6 cellular contexts compared by ENCODE assay signal in the genomic region with DNA sequence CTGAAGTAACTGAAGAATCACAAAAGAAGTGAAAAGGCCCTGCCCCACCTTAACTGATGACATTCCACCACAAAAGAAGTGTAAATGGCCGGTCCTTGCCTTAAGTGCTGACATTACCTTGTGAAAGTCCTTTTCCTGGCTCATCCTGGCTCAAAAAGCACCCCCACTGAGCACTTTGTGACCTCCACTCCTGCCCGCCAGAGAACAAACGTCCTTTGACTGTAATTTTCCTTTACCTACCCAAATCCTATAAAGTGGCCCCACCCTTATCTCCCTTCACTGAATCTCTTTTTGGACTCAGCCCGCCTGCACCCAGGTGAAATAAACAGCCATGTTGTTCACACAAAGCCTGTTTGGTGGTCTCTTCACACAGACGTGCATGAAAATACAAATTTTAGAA.
DNase-seq lines count a peak whose midpoint lies in the region; FAIRE-seq and TF ChIP-seq lines count a peak whose summit lies in the region.
"Not testable (repeated sequence)": the region's sequence is repeated elsewhere in the genome, so short reads cannot be mapped to it uniquely, and the experiment has no call there.

No MANE protein-coding gene starts in this region.

- TF ChIP-seq RAD21 in H1 (IDR thresholded peaks at IDR 0.05 in 1 of 2, conservative IDR thresholded peaks at IDR 0.05 in 1 of 2; ENCODE audit: low read depth in 2 of 2, low read length in 2 of 2) = not testable (repeated sequence)

- H3K9me3 ChIP-seq in H9 (ENCODE audit: control insufficient read depth, low read depth, low read length); HUES64 (ENCODE audit: insufficient read depth, low read depth, low read length); H1 (ENCODE audit: insufficient read depth in 2 of 2, low read depth in 1 of 2, low read length in 1 of 2); iPS DF 6.9 (ENCODE audit: control insufficient read depth, insufficient read depth, low read length); iPS-18c (ENCODE audit: control insufficient read depth, insufficient read depth, low read length): not testable (repeated sequence)

- not testable (repeated sequence) for H3K27me3 ChIP-seq in H9 (ENCODE audit: insufficient read depth, low read length); HUES64 (ENCODE audit: insufficient read depth, low read length); H1 (replicated peaks in 1 of 4; ENCODE audit: control insufficient read depth in 3 of 4, extremely low read depth in 1 of 4, insufficient read depth in 3 of 4, low read length in 3 of 4); iPS DF 6.9 (ENCODE audit: control insufficient read depth, insufficient read depth, low read length)

- CTCF ChIA-PET in H1 (lab: Charles Lee; ENCODE audit: partially characterized antibody) = not testable (repeated sequence)

- not testable (repeated sequence) for H3K4ac ChIP-seq in H9 (ENCODE audit: low read depth, low read length)
- H3K4ac ChIP-seq in H1 (replicated peaks; ENCODE audit: insufficient read length, low read depth, low read length) = peak overlapping the region; percentile 90

- no CpG with 5 or more reads among the region's 5 CpGs for WGBS in H9 (ENCODE audit: extremely low coverage, insufficient read length, low lambda C conversion rate)
- WGBS in HUES64 = 3% methylated on average over 4 of the region's 5 CpGs
- WGBS in H1 (ENCODE audit: extremely low coverage in 1 of 2, insufficient coverage in 1 of 2, insufficient read length in 1 of 2, insufficient replicate concordance in 2 of 2, low coverage in 1 of 2, low lambda C conversion rate in 2 of 2, missing lambda C conversion rate in 1 of 2), 2 experiments = 3% methylated on average over 4 of the region's 5 CpGs; no CpG with 5 or more reads in 1 of the 2 experiments
- WGBS in iPS DF 6.9 (ENCODE audit: insufficient coverage, insufficient read length) = no CpG with 5 or more reads among the region's 5 CpGs

- H3K27ac ChIP-seq in H9 (ENCODE audit: insufficient read length, low read depth, low read length) (peak overlapping the region; percentile 41), HUES64 (ENCODE audit: low read depth, low read length) (peak overlapping the region; percentile 93), H1 (ENCODE audit: low read depth, low read length) (peak overlapping the region; percentile 43; the same call in 1 of the 2 replicates), iPS DF 6.9 (ENCODE audit: low read length) (peak overlapping the region; percentile 22)

- not testable (repeated sequence) for H3K23me2 ChIP-seq in H9 (ENCODE audit: insufficient read length, low read depth, low read length, poor library complexity, severe bottlenecking); H1 (ENCODE audit: low read depth, low read length)

- H2BK120ac ChIP-seq in H9 (ENCODE audit: low read depth, low read length, poor library complexity, severe bottlenecking) = not testable (repeated sequence)
- peak overlapping the region; percentile 98 for H2BK120ac ChIP-seq in H1 (replicated peaks; ENCODE audit: low read depth, low read length)

- not testable (repeated sequence) for TF ChIP-seq CTCF in H9 (conservative IDR thresholded peaks at IDR 0.05); H1 (IDR thresholded peaks at IDR 0.05; ENCODE audit: control extremely low read depth in 1 of 3, insufficient read depth in 1 of 3, low read depth in 1 of 3, low read length in 3 of 3)

- H4K5ac ChIP-seq in H9 (ENCODE audit: insufficient read length, low read depth, low read length) = not testable (repeated sequence)
- peak overlapping the region; percentile 88 for H4K5ac ChIP-seq in H1 (ENCODE audit: insufficient read length, low read depth, low read length)

- H3T11ph ChIP-seq in H9 (ENCODE audit: low read length) = not testable (repeated sequence)

- H3K9ac ChIP-seq in H9 (ENCODE audit: extremely low read depth, insufficient read length, low read length) = peak overlapping the region; percentile 49
- peak overlapping the region; percentile 69 for H3K9ac ChIP-seq in HUES64 (ENCODE audit: low read depth, low read length)
- not testable (repeated sequence) for H3K9ac ChIP-seq in H1 (replicated peaks in 1 of 4; ENCODE audit: extremely low read depth in 1 of 4, low read depth in 3 of 4, low read length in 3 of 4)

- FAIRE-seq in H1 (lab: Jason Lieb, UNC) = peak; percentile 36

- TF ChIP-seq EP300 in H1 (IDR thresholded peaks at IDR 0.05; ENCODE audit: borderline replicate concordance in 1 of 2, low read depth in 2 of 2, low read length in 2 of 2) = not testable (repeated sequence)

- H3K4me2 ChIP-seq in H9 (ENCODE audit: insufficient read depth, insufficient read length, low read length) (peak overlapping the region; percentile 92), H1 (ENCODE audit: insufficient read depth in 1 of 2, low read depth in 2 of 2, low read length in 2 of 2) (peak overlapping the region; percentile 41 to 78)

- H3K23ac ChIP-seq in H9 (ENCODE audit: insufficient read length, low read depth, low read length); H1 (ENCODE audit: insufficient read length): not testable (repeated sequence)

- not testable (repeated sequence) for TF ChIP-seq POLR2A in H1 (IDR thresholded peaks at IDR 0.05; ENCODE audit: control extremely low read depth in 1 of 2, low read depth in 2 of 2, low read length in 2 of 2)

- not testable (repeated sequence) for H4K8ac ChIP-seq in H9 (replicated peaks; ENCODE audit: insufficient read length, low read depth, low read length); H1 (ENCODE audit: extremely low read depth, insufficient read depth, low read length)

- not testable (repeated sequence) for H3K18ac ChIP-seq in H9 (ENCODE audit: insufficient read length, low read depth, low read length)
- peak overlapping the region; percentile 41; the same call in 1 of the 2 replicates for H3K18ac ChIP-seq in H1 (ENCODE audit: extremely low read depth, low read length)

- peak overlapping the region; percentile 87 to 97 (median 93) for H3K27ac Mint-ChIP-seq in H9

- DNase-seq in ELF-1 (ENCODE audit: low read depth, low spot score) (peak; percentile 57), H9 (peak; percentile 69), H1 (ENCODE audit: low read depth in 1 of 2, low spot score in 2 of 2) (peak in 1 of 2 experiments; percentile 66)
- not testable (repeated sequence) for DNase-seq in iPS DF 6.9 (ENCODE audit: low read depth, low spot score)

- H3K79me1 ChIP-seq in H9 (ENCODE audit: insufficient read depth, low read depth, low read length, poor library complexity, severe bottlenecking); H1 (ENCODE audit: low read depth, low read length): not testable (repeated sequence)

- not testable (repeated sequence) for H2AFZ ChIP-seq in H9 (ENCODE audit: low read length); H1 (ENCODE audit: low read length)

- not testable (repeated sequence) for H2BK20ac ChIP-seq in H9 (ENCODE audit: low read depth, low read length, poor library complexity, severe bottlenecking); H1 (ENCODE audit: low read length)

- not testable (repeated sequence) for H3K14ac ChIP-seq in H9 (ENCODE audit: insufficient read depth, low read length)
- H3K14ac ChIP-seq in H1 (ENCODE audit: insufficient read length) = peak overlapping the region; percentile 5

- H3K36me3 ChIP-seq in HUES64 (ENCODE audit: insufficient read depth, low read length) (peaks cover 10% of the 10 kb centered on the region; the same call in 1 of the 2 replicates), H1 (ENCODE audit: control insufficient read depth in 2 of 4, insufficient read depth in 4 of 4, low read length in 3 of 4) (peaks cover 0 to 46% (median 0%) of the 10 kb centered on the region in 4 experiments; a peak in 2 of 8 replicates)
- not testable (repeated sequence) for H3K36me3 ChIP-seq in iPS DF 6.9 (ENCODE audit: control insufficient read depth, insufficient read depth, low read length)

- not testable (repeated sequence) for H2BK15ac ChIP-seq in H9 (ENCODE audit: low read depth, low read length); H1 (ENCODE audit: low read length)

- H3K4me1 ChIP-seq in H9 (ENCODE audit: insufficient read depth, low read length); iPS DF 6.9 (ENCODE audit: control insufficient read depth, insufficient read depth, low read length): not testable (repeated sequence)
- H3K4me1 ChIP-seq in HUES64 (ENCODE audit: insufficient read depth, low read length) (peaks cover 44% of the 10 kb centered on the region), H1 (replicated peaks in 1 of 4; ENCODE audit: control insufficient read depth in 3 of 4, insufficient read depth in 4 of 4, low read length in 3 of 4) (peaks cover 0 to 22% (median 5%) of the 10 kb centered on the region in 4 experiments; a peak in 2 of 7 replicates)

- peaks cover 62 to 73% of the 10 kb centered on the region in 2 experiments for H3K4me1 Mint-ChIP-seq in H9

- peaks cover 33 to 59% (median 44%) of the 10 kb centered on the region in 3 experiments for H3K36me3 Mint-ChIP-seq in H9 (ENCODE audit: insufficient read depth in 1 of 3, low read depth in 3 of 3)

- H3K4me3 Mint-ChIP-seq in H9 = peak overlapping the region; percentile 52 to 98

- POLR2A ChIA-PET in H1 (lab: Charles Lee; ENCODE audit: partially characterized antibody) = not testable (repeated sequence)

- H3K56ac ChIP-seq in H9 (ENCODE audit: insufficient read length, low read depth, low read length); H1 (replicated peaks; ENCODE audit: insufficient read length, low read depth, low read length): not testable (repeated sequence)

- peaks cover 17 to 23% of the 10 kb centered on the region in 2 experiments for H3K9me3 Mint-ChIP-seq in H9

- not testable (repeated sequence) for H2BK5ac ChIP-seq in H9 (ENCODE audit: insufficient read length, low read length)
- peak overlapping the region; percentile 82; the same call in 1 of the 2 replicates for H2BK5ac ChIP-seq in H1 (ENCODE audit: low read depth, low read length)

- H3K27me3 Mint-ChIP-seq in H9 (ENCODE audit: low read depth) = not testable (repeated sequence)

- not testable (repeated sequence) for H4K91ac ChIP-seq in H9 (ENCODE audit: insufficient read length, low read depth, low read length)
- peak overlapping the region; percentile 86 for H4K91ac ChIP-seq in H1 (replicated peaks; ENCODE audit: insufficient read length, low read length)

- H3K4me3 ChIP-seq in HUES64 (ENCODE audit: low read length) (peak overlapping the region; percentile 25), H1 (ENCODE audit: extremely low read depth in 1 of 4, insufficient read depth in 2 of 4, low read depth in 3 of 4, low read length in 4 of 4) (peak overlapping the region in 2 of 4 experiments; percentile 0 to 25; a peak in 3 of 8 replicates), iPS-18c (ENCODE audit: insufficient read depth, low read depth, low read length) (peak overlapping the region; percentile 38)
- H3K4me3 ChIP-seq in iPS DF 6.9 (ENCODE audit: low read length) = not testable (repeated sequence)

- not testable (repeated sequence) for H4K20me1 ChIP-seq in H9 (ENCODE audit: control insufficient read depth, insufficient read depth, insufficient read length); H1 (replicated peaks in 1 of 2; ENCODE audit: control insufficient read depth in 1 of 2, insufficient read depth in 2 of 2, low read length in 2 of 2)

- not testable (repeated sequence) for H2BK12ac ChIP-seq in H9 (ENCODE audit: insufficient read length, low read depth, low read length); H1 (ENCODE audit: low read depth, low read length)

- H3K79me2 ChIP-seq in H9 (ENCODE audit: insufficient read depth, low read length) (peaks cover 15% of the 10 kb centered on the region; the same call in 1 of the 2 replicates), H1 (ENCODE audit: control insufficient read depth in 1 of 2, insufficient read depth in 2 of 2, low read length in 2 of 2) (peaks cover 0 to 10% of the 10 kb centered on the region in 2 experiments; a peak in 1 of 4 replicates)

- not testable (repeated sequence) for H2AK5ac ChIP-seq in H9 (ENCODE audit: insufficient read length, low read length); H1 (ENCODE audit: low read depth, low read length)

Comparison
In these comparisons a context has a peak if more than half of its experiments do, and no peak if none do; other contexts are left out.
1. H3K27ac ChIP-seq: peak in every context shown above with its lines; median percentile 93 in HUES64; 43 in H1; 41 in H9; 22 in iPS DF 6.9.